33 cellular contexts compared by ENCODE assay signal in the genomic region with DNA sequence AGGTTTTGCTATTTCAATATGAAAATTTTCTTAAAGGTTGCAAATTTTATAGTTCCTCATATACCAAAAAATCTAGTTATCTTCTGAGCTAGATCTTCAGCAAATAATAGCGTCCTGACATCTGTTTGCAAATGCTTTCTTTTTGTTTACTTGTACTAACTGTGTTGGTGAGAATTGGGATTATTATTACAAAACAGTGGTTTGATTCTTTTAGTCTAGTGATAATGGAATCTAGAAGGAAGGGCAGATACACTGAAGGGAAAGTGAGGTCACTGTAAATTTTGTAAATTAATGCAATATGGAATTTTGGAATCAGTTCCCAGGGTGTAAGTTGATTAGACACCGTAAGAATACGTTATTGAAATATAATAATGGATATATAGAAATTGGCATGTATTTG. TPM values are rescaled to one million over a fixed set of nuclear protein-coding genes. Genes with fewer than 3 reads are reported as not detected.
"Had no signal": no experiment of that assay in that cellular context is flagged by ENCODE, and none has a peak within 500 bp of the region (broad histone marks: within the 10 kb centered on the region; RNA-seq: fewer than 3 reads in every experiment).

No MANE protein-coding gene starts in this region.

- FAIRE-seq: kidney, TTC549 had no signal

- H3K27ac Mint-ChIP-seq: activated naive CD8-positive, alpha-beta T cell treated with anti-CD3 and anti-CD28 coated beads for 36 hours; brain; memory B cell; natural killer cell; stimulated activated naive B cell treated with anti-CD40 and anti-IgM and Interleukin-4, amounts not matched to agents 10 μg/mL and 1 μg/mL and 100 μg/mL, for 72 hours; T-helper 1 cell treated with Interleukin-12 subunit alpha and Interleukin-12 subunit beta and Interleukin-4 antibody, amounts not matched to agents 30 μg/mL and 1 μg/mL, for 36 hours had no signal

- H3K4me1 Mint-ChIP-seq: activated naive CD8-positive, alpha-beta T cell treated with anti-CD3 and anti-CD28 coated beads for 36 hours; brain; memory B cell; natural killer cell; stimulated activated naive B cell treated with anti-CD40 and anti-IgM and Interleukin-4, amounts not matched to agents 10 μg/mL and 1 μg/mL and 100 μg/mL, for 72 hours had no signal

- H3K27me3 Mint-ChIP-seq: activated naive CD8-positive, alpha-beta T cell treated with anti-CD3 and anti-CD28 coated beads for 36 hours; brain; memory B cell; stimulated activated naive B cell treated with anti-CD40 and anti-IgM and Interleukin-4, amounts not matched to agents 10 μg/mL and 1 μg/mL and 100 μg/mL, for 72 hours had no signal

- H3K27me3 ChIP-seq: ascending aorta, esophagus muscularis mucosa, gastroesophageal sphincter, right lobe of liver, stomach, tibial artery, upper lobe of right lung had no signal

- H3K4me3 Mint-ChIP-seq: activated naive CD8-positive, alpha-beta T cell treated with anti-CD3 and anti-CD28 coated beads for 36 hours; brain; memory B cell; natural killer cell; stimulated activated naive B cell treated with anti-CD40 and anti-IgM and Interleukin-4, amounts not matched to agents 10 μg/mL and 1 μg/mL and 100 μg/mL, for 72 hours; T-helper 1 cell treated with Interleukin-12 subunit alpha and Interleukin-12 subunit beta and Interleukin-4 antibody, amounts not matched to agents 30 μg/mL and 1 μg/mL, for 36 hours had no signal

- H3K27ac ChIP-seq: ascending aorta, right lobe of liver, stomach, upper lobe of right lung, WERI-Rb-1 had no signal

- H3K36me3 Mint-ChIP-seq: brain, natural killer cell had no signal

- H3K9me3 Mint-ChIP-seq: brain, memory B cell had no signal

- H3K4me1 ChIP-seq: upper lobe of right lung had no signal

- H3K9me3 ChIP-seq: ascending aorta, esophagus muscularis mucosa, gastroesophageal sphincter, right lobe of liver, stomach, tibial artery, upper lobe of right lung had no signal

- ATAC-seq: activated CD4-positive, CD25-positive, alpha-beta regulatory T cell treated with anti-CD3 and anti-CD28 coated beads, Interleukin-2, amount 50 U/mL, for 24 hours; left colon; natural killer cell; right lobe of liver; stimulated activated naive B cell treated with anti-CD40 and anti-IgM and Interleukin-4, amounts not matched to agents 10 μg/mL and 1 μg/mL and 100 μg/mL, for 72 hours; upper lobe of right lung had no signal

- H3K36me3 ChIP-seq: ascending aorta, esophagus muscularis mucosa, gastroesophageal sphincter, right lobe of liver, stomach, tibial artery, upper lobe of right lung, WERI-Rb-1 had no signal

- H3K4me3 ChIP-seq: ascending aorta, esophagus muscularis mucosa, gastroesophageal sphincter, right lobe of liver, stomach, tibial artery, upper lobe of right lung had no signal

- DNase-seq: activated CD4-positive, alpha-beta T cell treated with anti-CD3 and anti-CD28 coated beads for 48 hours; activated CD4-positive, alpha-beta T cell treated with anti-CD3 and anti-CD28 coated beads, Interleukin-2, amount 50 U/mL, for 48 hours; activated CD8-positive, alpha-beta memory T cell treated with anti-CD3 and anti-CD28 coated beads for 24 hours; activated effector memory CD4-positive, alpha-beta T cell treated with Interleukin-2 at 50 U/mL for 16 hours; activated naive CD4-positive, alpha-beta T cell treated with Interleukin-2 at 50 U/mL for 16 hours; activated naive CD8-positive, alpha-beta T cell treated with anti-CD3 and anti-CD28 coated beads for 36 hours; caudate nucleus; hippocampal formation; kidney; left colon; natural killer cell; right lobe of liver; stimulated activated CD4-positive, alpha-beta T cell treated with anti-CD3 and anti-CD28 coated beads, Interleukin-15, amount 100 ng/mL, for 24 hours; stimulated activated CD4-positive, alpha-beta T cell treated with anti-CD3 and anti-CD28 coated beads, Interleukin-2, amount 100 ng/mL, for 24 hours; stimulated activated naive B cell treated with anti-CD40 and anti-IgM and Interleukin-4, amounts not matched to agents 10 μg/mL and 1 μg/mL and 100 μg/mL, for 72 hours; stomach; T-helper 9 cell; tibial artery; upper lobe of right lung; WERI-Rb-1 had no signal

RNA-seq across cellular contexts. Expression of gene NT5C1B, which starts 36.2 kb away (rescaled TPM):
- total RNA-seq: activated naive CD8-positive, alpha-beta T cell treated with anti-CD3 and anti-CD28 coated beads for 36 hours; ascending aorta; chondrocyte; kidney; left colon; lower leg skin; natural killer cell; omental fat pad; posterior vena cava; renal cortical epithelial cell; right lobe of liver; stomach; upper lobe of right lung had no signal
- polyA plus RNA-seq: stomach had no signal
